In genomic region chr20:1440024-1440423, GRCh38 we compare ENCODE assay signal across 10 cellular contexts. TPM values are rescaled to one million over a fixed set of nuclear protein-coding genes. Genes with fewer than 3 reads are reported as not detected.
DNase-seq lines count a peak whose midpoint lies in the region; ATAC-seq lines count a peak whose summit lies in the region.
"Had no signal": no experiment of that assay in that cellular context is flagged by ENCODE, and none has a peak within 500 bp of the region (broad histone marks: within the 10 kb centered on the region; RNA-seq: fewer than 3 reads in every experiment).

No MANE protein-coding gene starts in this region.

- H3K36me3 Mint-ChIP-seq in activated CD4-positive, alpha-beta T cell treated with anti-CD3 and anti-CD28 coated beads, Interleukin-2, amount 10 ng/mL, durations not matched to agents 7 days and 5 days (ENCODE audit: low read depth), result peaks cover 18% of the 10 kb centered on the region

- DNase-seq in DMS53 (lab: John Stamatoyannopoulos, UW) (peak; percentile 54), DMS53 treated with DMSO at 0.1 percent for 48 hours (lab: John Stamatoyannopoulos, UW; ENCODE audit: unreplicated experiment) (no peak), HT-29 (ENCODE audit: low spot score) (peak; percentile 57), kidney tubule cell (ENCODE audit: low spot score) (peak; percentile 44), DMS79 (lab: John Stamatoyannopoulos, UW) (no peak), NCI-H774 (lab: John Stamatoyannopoulos, UW) (no peak)
- DNase-seq in activated CD4-positive, alpha-beta T cell treated with anti-CD3 and anti-CD28 coated beads, Interleukin-2, amount 10 ng/mL, durations not matched to agents 7 days and 5 days, result peak; percentile 36
- DNase-seq: NCI-H1105 had no signal

- no peaks in the 10 kb centered on the region for H3K9me3 Mint-ChIP-seq in activated CD4-positive, alpha-beta T cell treated with anti-CD3 and anti-CD28 coated beads, Interleukin-2, amount 10 ng/mL, durations not matched to agents 7 days and 5 days
- H3K9me3 Mint-ChIP-seq: neural crest cell had no signal

- no peak overlapping the region for H3K4me3 Mint-ChIP-seq in activated CD4-positive, alpha-beta T cell treated with anti-CD3 and anti-CD28 coated beads, Interleukin-2, amount 10 ng/mL, durations not matched to agents 7 days and 5 days
- H3K4me3 Mint-ChIP-seq: neural crest cell had no signal

- CTCF ChIA-PET in activated CD4-positive, alpha-beta T cell treated with anti-CD3 and anti-CD28 coated beads, Interleukin-2, amount 10 ng/mL, durations not matched to agents 7 days and 5 days (lab: Charles Lee), result interaction anchor here (0.9 kb wide), 1 partner anchor 19 kb away, joined by 3 read pairs; no protein-coding TSS in a partner anchor

- H3K4me1 Mint-ChIP-seq in activated CD4-positive, alpha-beta T cell treated with anti-CD3 and anti-CD28 coated beads, Interleukin-2, amount 10 ng/mL, durations not matched to agents 7 days and 5 days, result peaks cover 40% of the 10 kb centered on the region

- H3K27ac Mint-ChIP-seq in activated CD4-positive, alpha-beta T cell treated with anti-CD3 and anti-CD28 coated beads, Interleukin-2, amount 10 ng/mL, durations not matched to agents 7 days and 5 days, result no peak overlapping the region

- no peaks in the 10 kb centered on the region for H3K27me3 Mint-ChIP-seq in activated CD4-positive, alpha-beta T cell treated with anti-CD3 and anti-CD28 coated beads, Interleukin-2, amount 10 ng/mL, durations not matched to agents 7 days and 5 days

- ATAC-seq in GM21381 (IDR thresholded peaks at IDR 0.05; ENCODE audit: unreplicated experiment), result no peak

- POLR2A ChIA-PET in activated CD4-positive, alpha-beta T cell treated with anti-CD3 and anti-CD28 coated beads, Interleukin-2, amount 10 ng/mL, durations not matched to agents 7 days and 5 days (lab: Charles Lee), result no interaction called here

RNA-seq across cellular contexts. Expression of gene NSFL1C, which starts 26.6 kb away (rescaled TPM):
- 38.6 and 39.9 TPM in 2 replicates for total RNA-seq in HT-29 (2014; rRNA removed; shearing (Covaris generic))
- total RNA-seq in activated CD4-positive, alpha-beta T cell treated with anti-CD3 and anti-CD28 coated beads, Interleukin-2, amount 10 ng/mL, durations not matched to agents 7 days and 5 days, result 10 to 100 TPM; 56.5 to 64.8 TPM

RNA-seq across cellular contexts. Expression of gene FKBP1A, which starts 47.2 kb away (rescaled TPM):
- total RNA-seq in HT-29 (2014; rRNA removed; shearing (Covaris generic)), result 86.3 and 91.6 TPM in 2 replicates
- total RNA-seq in activated CD4-positive, alpha-beta T cell treated with anti-CD3 and anti-CD28 coated beads, Interleukin-2, amount 10 ng/mL, durations not matched to agents 7 days and 5 days, result 100 to 1,000 TPM; 207 to 238 TPM

RNA-seq across cellular contexts. Expression of gene SIRPB2, which starts 51.2 kb away (rescaled TPM):
- total RNA-seq in HT-29 (2014; rRNA removed; shearing (Covaris generic)), result not detected in 2 replicates
- total RNA-seq in activated CD4-positive, alpha-beta T cell treated with anti-CD3 and anti-CD28 coated beads, Interleukin-2, amount 10 ng/mL, durations not matched to agents 7 days and 5 days, result not detected
- total RNA-seq: neural crest cell had no signal

Comparison
In these comparisons a context has a peak if more than half of its experiments do, and no peak if none do; other contexts are left out.
1. DNase-seq: peak in DMS53 (single experiment), HT-29 (single experiment), activated CD4-positive, alpha-beta T cell treated with anti-CD3 and anti-CD28 coated beads, Interleukin-2, amount 10 ng/mL, durations not matched to agents 7 days and 5 days (single experiment) and kidney tubule cell (single experiment); none in DMS53 treated with DMSO at 0.1 percent for 48 hours (single experiment), DMS79 (single experiment) and NCI-H774 (single experiment).